1 cellular context compared by ENCODE assay signal in genomic region chr12:31259136-31259881, GRCh38.
TF ChIP-seq lines count a peak whose summit lies in the region.

No MANE protein-coding gene starts in this region.

TF ChIP-seq in GM12878, 131 proteins besides CTCF, POLR2A, EP300 and RAD21 (continued from another document):
- TF ChIP-seq NFYA (IDR thresholded peaks at IDR 0.05; ENCODE audit: borderline replicate concordance, low read depth, low read length): no peak
- TF ChIP-seq BHLHE40 (IDR thresholded peaks at IDR 0.05; ENCODE audit: borderline replicate concordance in 1 of 2, low read depth in 2 of 2, low read length in 1 of 2): no peak
